In the genomic region with DNA sequence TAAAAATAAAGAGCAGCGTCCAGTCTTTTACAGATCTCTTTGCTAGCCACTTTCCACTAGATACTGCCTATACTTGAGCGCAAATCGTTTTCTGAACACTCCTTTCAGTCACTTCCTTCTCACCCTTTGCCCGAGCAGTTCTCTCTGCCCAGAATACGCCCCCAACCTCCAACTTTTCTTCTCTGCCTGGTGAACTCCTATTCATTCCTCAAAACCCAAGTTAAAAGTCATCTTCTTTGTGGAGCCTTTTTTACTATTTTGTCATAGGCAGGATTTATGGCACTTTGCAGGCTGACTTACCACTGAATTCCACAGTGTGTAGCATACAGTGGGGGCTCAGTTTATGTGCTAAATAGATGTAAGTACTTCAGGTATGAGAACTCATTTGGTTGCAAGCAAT, we compare ENCODE assay signal across 11 cellular contexts. TPM values are rescaled to one million over a fixed set of nuclear protein-coding genes. Genes with fewer than 3 reads are reported as not detected.
"Had no signal": no experiment of that assay in that cellular context is flagged by ENCODE, and none has a peak within 500 bp of the region (broad histone marks: within the 10 kb centered on the region; RNA-seq: fewer than 3 reads in every experiment).

No MANE protein-coding gene starts in this region.

- H3K36me3 Mint-ChIP-seq: IgD-negative memory B cell had no signal

- H2AFZ ChIP-seq: GM23248 had no signal

- H3K27ac ChIP-seq: GM23248, HL-60 had no signal

- DNase-seq: GM23248, GOT3, H7, KBM-7 had no signal

- H3K9me3 ChIP-seq: HAP-1 had no signal

- H3K4me3 Mint-ChIP-seq: IgD-negative memory B cell had no signal

- H3K4me1 ChIP-seq: HAP-1 had no signal

- H3K36me3 ChIP-seq: HAP-1 had no signal

- H3K9ac ChIP-seq: GM23248 had no signal

- H3K27ac Mint-ChIP-seq: IgD-negative memory B cell had no signal

- H3K4me3 ChIP-seq: GM23248, HAP-1 had no signal

- ATAC-seq: HCT116, HepG2 had no signal

- H3K9me3 Mint-ChIP-seq: IgD-negative memory B cell had no signal

RNA-seq across cellular contexts. Expression of a gene that starts 4.0 kb away (rescaled TPM):
- total RNA-seq: GM23248, H4, HepG2, HT1080 had no signal
